19 cellular contexts compared by ENCODE assay signal in genomic region chr3:25473246-25473645, GRCh38. TPM values are rescaled to one million over a fixed set of nuclear protein-coding genes. Genes with fewer than 3 reads are reported as not detected.
A peak's percentile ranks its signal among the peaks of the same experiment; 100 is the strongest.
DNase-seq lines count a peak whose midpoint lies in the region; ATAC-seq and TF ChIP-seq lines count a peak whose summit lies in the region.
"Had no signal": no experiment of that assay in that cellular context is flagged by ENCODE, and none has a peak within 500 bp of the region (broad histone marks: within the 10 kb centered on the region; RNA-seq: fewer than 3 reads in every experiment).

No MANE protein-coding gene starts in this region.

- H3K27me3 Mint-ChIP-seq in brain, result no peaks in the 10 kb centered on the region
- H3K27me3 Mint-ChIP-seq in naive thymus-derived CD8-positive, alpha-beta T cell, result peaks cover 0 to 2% (median 0%) of the 10 kb centered on the region in 5 donors
- H3K27me3 Mint-ChIP-seq: activated CD4-positive, alpha-beta memory T cell treated with anti-CD3 and anti-CD28 coated beads for 36 hours had no signal

- H3K9me3 ChIP-seq in psoas muscle, result no peaks in the 10 kb centered on the region
- H3K9me3 ChIP-seq: colonic mucosa, spleen, stomach had no signal

- POLR2A ChIA-PET in naive thymus-derived CD8-positive, alpha-beta T cell (lab: Charles Lee), result no interaction called here

- H3K4me3 ChIP-seq in psoas muscle, result no peak overlapping the region
- H3K4me3 ChIP-seq: colonic mucosa, K562, spleen, stomach had no signal

- TF ChIP-seq CTCF in brain (conservative IDR thresholded peaks at IDR 0.05), result no peak
- no peak for TF ChIP-seq CTCF in psoas muscle (IDR thresholded peaks at IDR 0.05)

- H3K27me3 ChIP-seq in layer of hippocampus (ENCODE audit: control insufficient read depth, insufficient read depth, low read length), result no peaks in the 10 kb centered on the region
- H3K27me3 ChIP-seq in psoas muscle (ENCODE audit: insufficient read depth in 3 of 3, low read length in 2 of 3), result no peaks in the 10 kb centered on the region
- H3K27me3 ChIP-seq: colonic mucosa, spleen, stomach had no signal

- intact Hi-C loops in psoas muscle (cut with DNase I), result no loop called here

- peak overlapping the region in 1 of 5 experiments; percentile 42 for H3K4me3 Mint-ChIP-seq in brain
- H3K4me3 Mint-ChIP-seq in naive thymus-derived CD8-positive, alpha-beta T cell, result no peak overlapping the region
- H3K4me3 Mint-ChIP-seq: activated CD4-positive, alpha-beta memory T cell treated with anti-CD3 and anti-CD28 coated beads for 36 hours had no signal

- peak overlapping the region in 4 of 5 experiments; percentile 49 to 61 (median 61) for H3K27ac Mint-ChIP-seq in brain
- H3K27ac Mint-ChIP-seq in naive thymus-derived CD8-positive, alpha-beta T cell, result no peak overlapping the region
- H3K27ac Mint-ChIP-seq: activated CD4-positive, alpha-beta memory T cell treated with anti-CD3 and anti-CD28 coated beads for 36 hours had no signal

- H3K36me3 ChIP-seq in psoas muscle (ENCODE audit: insufficient read depth in 1 of 2, low read depth in 1 of 2), result no peaks in the 10 kb centered on the region
- H3K36me3 ChIP-seq: colonic mucosa, spleen, stomach had no signal

- ATAC-seq in psoas muscle (no peak), GM18873 (IDR thresholded peaks at IDR 0.05; ENCODE audit: low FRiP score, unreplicated experiment) (no peak), HG03520 (IDR thresholded peaks at IDR 0.05; ENCODE audit: unreplicated experiment) (no peak)
- ATAC-seq in naive thymus-derived CD8-positive, alpha-beta T cell, result no peak
- ATAC-seq: esophagus mucosa, K562 had no signal

- H3K27ac ChIP-seq in layer of hippocampus (ENCODE audit: low read depth, low read length) (peak overlapping the region; percentile 0), psoas muscle (peak overlapping the region; percentile 28)
- H3K27ac ChIP-seq: colonic mucosa had no signal

- 53 to 81% (median 54%) methylated on average over 2 of the region's 2 CpGs for WGBS in psoas muscle, 3 donors

- H3K4me1 ChIP-seq in psoas muscle, result peaks cover 58% of the 10 kb centered on the region
- H3K4me1 ChIP-seq: colonic mucosa had no signal

- H3K36me3 Mint-ChIP-seq in brain, result no peaks in the 10 kb centered on the region
- no peaks in the 10 kb centered on the region for H3K36me3 Mint-ChIP-seq in naive thymus-derived CD8-positive, alpha-beta T cell
- H3K36me3 Mint-ChIP-seq: activated CD4-positive, alpha-beta memory T cell treated with anti-CD3 and anti-CD28 coated beads for 36 hours had no signal

- peak; percentile 10 for DNase-seq in H4 (ENCODE audit: low spot score)
- DNase-seq in psoas muscle, result no peak
- no peak for DNase-seq in NCI-H2029 (lab: John Stamatoyannopoulos, UW)
- DNase-seq in naive thymus-derived CD8-positive, alpha-beta T cell, result no peak
- DNase-seq: activated CD4-positive, alpha-beta memory T cell treated with anti-CD3 and anti-CD28 coated beads for 36 hours; activated T-cell treated with anti-CD3 and anti-CD28 coated beads, Interleukin-2, amount 50 U/mL, for 48 hours; colonic mucosa; HCEC 1CT; NCI-H146; NCI-H446; spleen; stomach had no signal

- peaks cover 61% of the 10 kb centered on the region for H3K4me1 Mint-ChIP-seq in brain
- peaks cover 4 to 12% (median 7%) of the 10 kb centered on the region in 4 donors for H3K4me1 Mint-ChIP-seq in naive thymus-derived CD8-positive, alpha-beta T cell

- H3K9me3 Mint-ChIP-seq in brain, result no peaks in the 10 kb centered on the region
- H3K9me3 Mint-ChIP-seq in naive thymus-derived CD8-positive, alpha-beta T cell, result no peaks in the 10 kb centered on the region
- H3K9me3 Mint-ChIP-seq: activated CD4-positive, alpha-beta memory T cell treated with anti-CD3 and anti-CD28 coated beads for 36 hours had no signal

RNA-seq across cellular contexts. Expression of gene RARB, which starts 45.2 kb away (rescaled TPM):
- total RNA-seq in H4 (2014; rRNA removed; shearing (Covaris generic)), result 0.90 and 1.0 TPM in 2 replicates
- polyA plus RNA-seq in brain (ENCODE audit: insufficient read depth, low read depth, low replicate concordance), result 3.7 TPM
- total RNA-seq in psoas muscle, result 1 to 10 TPM; 1.3 to 5.4 (median 1.9) TPM
- polyA plus RNA-seq in psoas muscle, result 1 to 10 TPM; 1.1 to 2.0 (median 1.9) TPM
- not detected for total RNA-seq in naive thymus-derived CD8-positive, alpha-beta T cell
- polyA plus RNA-seq in naive thymus-derived CD8-positive, alpha-beta T cell, result under 1 TPM in 1 of 3 donors, not detected in 2; 0.09 TPM
- total RNA-seq: activated CD4-positive, alpha-beta memory T cell treated with anti-CD3 and anti-CD28 coated beads for 36 hours; G401 had no signal

Comparison
In these comparisons a context has a peak if more than half of its experiments do, and no peak if none do; other contexts are left out.
1. H3K27ac Mint-ChIP-seq: peak in brain (4 of 5); none in naive thymus-derived CD8-positive, alpha-beta T cell (0 of 10).